ENCODE assay signal across 11 cellular contexts in the genomic region with DNA sequence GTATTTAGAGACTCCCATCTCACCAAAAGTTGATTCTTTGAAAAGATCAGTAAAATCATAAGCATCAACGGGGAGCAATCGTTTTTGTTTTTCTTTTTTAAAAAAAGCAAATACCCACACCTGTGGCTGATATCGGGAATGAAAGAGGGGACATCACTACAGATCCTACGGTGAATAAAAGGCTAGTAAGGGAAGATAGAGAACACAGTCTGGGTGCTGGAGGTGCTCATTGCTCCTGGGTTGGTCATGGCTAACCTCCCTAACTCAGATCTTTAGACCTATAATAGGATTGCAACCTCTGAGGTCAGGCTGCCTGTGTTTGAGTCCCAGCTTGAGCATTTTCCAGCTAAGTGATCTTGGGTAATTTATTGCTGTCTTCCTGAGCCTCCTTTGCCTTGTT. TPM values are rescaled to one million over a fixed set of nuclear protein-coding genes. Genes with fewer than 3 reads are reported as not detected.
A peak's percentile ranks its signal among the peaks of the same experiment; 100 is the strongest.
DNase-seq lines count a peak whose midpoint lies in the region; ATAC-seq and TF ChIP-seq lines count a peak whose summit lies in the region.
"Had no signal": no experiment of that assay in that cellular context is flagged by ENCODE, and none has a peak within 500 bp of the region (broad histone marks: within the 10 kb centered on the region; RNA-seq: fewer than 3 reads in every experiment).

No MANE protein-coding gene starts in this region.

- H3K36me3 Mint-ChIP-seq in endodermal cell (ENCODE audit: low read depth) (peaks cover 5% of the 10 kb centered on the region), natural killer cell (no peaks in the 10 kb centered on the region)
- no peaks in the 10 kb centered on the region for H3K36me3 Mint-ChIP-seq in activated CD4-positive, alpha-beta memory T cell treated with anti-CD3 and anti-CD28 coated beads for 36 hours
- H3K36me3 Mint-ChIP-seq in stimulated activated memory B cell treated with anti-CD40 and anti-IgM and Interleukin-4, amounts not matched to agents 10 μg/mL and 1 μg/mL and 100 μg/mL, for 72 hours = peaks cover 6% of the 10 kb centered on the region

- POLR2A ChIA-PET in activated CD4-positive, alpha-beta memory T cell treated with anti-CD3 and anti-CD28 coated beads for 36 hours (lab: Charles Lee) = no interaction called here

- H3K4me3 ChIP-seq in left ventricle myocardium inferior (peak overlapping the region; percentile 76), endodermal cell (ENCODE audit: low read length) (peak overlapping the region; percentile 64), muscle layer of colon (ENCODE audit: low read depth in 1 of 2, low read length in 2 of 2) (peak overlapping the region; percentile 79 to 94), vagina (peak overlapping the region; percentile 71 to 81)

- H3K9me3 ChIP-seq in left ventricle myocardium inferior (replicated peaks) = peaks cover 6% of the 10 kb centered on the region
- H3K9me3 ChIP-seq in endodermal cell (ENCODE audit: control insufficient read depth, low read length) = peaks cover 10% of the 10 kb centered on the region
- no peaks in the 10 kb centered on the region for H3K9me3 ChIP-seq in muscle layer of colon (ENCODE audit: low read length)
- no peaks in the 10 kb centered on the region for H3K9me3 ChIP-seq in vagina

- TF ChIP-seq POLR2A in vagina (IDR thresholded peaks at IDR 0.05) = no peak

- no peak overlapping the region for H3K9ac ChIP-seq in endodermal cell (ENCODE audit: extremely low read depth, low read length, poor library complexity, severe bottlenecking)
- peak overlapping the region; percentile 92 for H3K9ac ChIP-seq in muscle layer of colon (ENCODE audit: low read length)

- peaks cover 22% of the 10 kb centered on the region for H3K36me3 ChIP-seq in left ventricle myocardium inferior
- H3K36me3 ChIP-seq in endodermal cell (ENCODE audit: control insufficient read depth, insufficient read depth, low read length) = no peaks in the 10 kb centered on the region
- H3K36me3 ChIP-seq in muscle layer of colon (ENCODE audit: insufficient read depth, low read length) = peaks cover 9% of the 10 kb centered on the region
- peaks cover 0 to 13% of the 10 kb centered on the region in 2 donors for H3K36me3 ChIP-seq in vagina

- ATAC-seq in left cardiac atrium (no peak), natural killer cell (no peak)
- no peak for ATAC-seq in stimulated activated memory B cell treated with anti-CD40 and anti-IgM and Interleukin-4, amounts not matched to agents 10 μg/mL and 1 μg/mL and 100 μg/mL, for 72 hours

- peaks cover 61% of the 10 kb centered on the region for H3K4me1 ChIP-seq in left ventricle myocardium inferior
- H3K4me1 ChIP-seq in endodermal cell (ENCODE audit: control insufficient read depth, insufficient read depth, low read length) = no peaks in the 10 kb centered on the region
- H3K4me1 ChIP-seq in muscle layer of colon (ENCODE audit: insufficient read depth, low read length) = peaks cover 46% of the 10 kb centered on the region
- H3K4me1 ChIP-seq in vagina = peaks cover 54% of the 10 kb centered on the region

- H3K4me1 Mint-ChIP-seq in endodermal cell (peaks cover 7% of the 10 kb centered on the region), natural killer cell (peaks cover 0 to 6% of the 10 kb centered on the region in 2 donors)
- H3K4me1 Mint-ChIP-seq in activated CD4-positive, alpha-beta memory T cell treated with anti-CD3 and anti-CD28 coated beads for 36 hours (ENCODE audit: low read depth) = no peaks in the 10 kb centered on the region
- no peaks in the 10 kb centered on the region for H3K4me1 Mint-ChIP-seq in stimulated activated memory B cell treated with anti-CD40 and anti-IgM and Interleukin-4, amounts not matched to agents 10 μg/mL and 1 μg/mL and 100 μg/mL, for 72 hours

- H3K27ac Mint-ChIP-seq in endodermal cell = no peak overlapping the region
- no peak overlapping the region for H3K27ac Mint-ChIP-seq in natural killer cell
- no peak overlapping the region for H3K27ac Mint-ChIP-seq in activated CD4-positive, alpha-beta memory T cell treated with anti-CD3 and anti-CD28 coated beads for 36 hours
- no peak overlapping the region for H3K27ac Mint-ChIP-seq in stimulated activated memory B cell treated with anti-CD40 and anti-IgM and Interleukin-4, amounts not matched to agents 10 μg/mL and 1 μg/mL and 100 μg/mL, for 72 hours
- H3K27ac Mint-ChIP-seq: dendritic cell treated with granulocyte-macrophage colony-stimulating factor and Interleukin-4, amounts not matched to agents 40 ng/mL and 50 ng/mL, for 4 days had no signal

- H3K27me3 ChIP-seq in left ventricle myocardium inferior (ENCODE audit: low read depth) = peaks cover 24% of the 10 kb centered on the region
- no peaks in the 10 kb centered on the region for H3K27me3 ChIP-seq in endodermal cell (ENCODE audit: control insufficient read depth, insufficient read depth, low read length, poor library complexity, severe bottlenecking)
- H3K27me3 ChIP-seq in muscle layer of colon (ENCODE audit: control insufficient read depth in 1 of 2, insufficient read depth in 2 of 2, low read length in 2 of 2) = no peaks in the 10 kb centered on the region
- no peaks in the 10 kb centered on the region for H3K27me3 ChIP-seq in vagina

- H3K9me3 Mint-ChIP-seq in endodermal cell (peaks cover 22% of the 10 kb centered on the region), natural killer cell (no peaks in the 10 kb centered on the region)
- peaks cover 3% of the 10 kb centered on the region for H3K9me3 Mint-ChIP-seq in activated CD4-positive, alpha-beta memory T cell treated with anti-CD3 and anti-CD28 coated beads for 36 hours
- peaks cover 7% of the 10 kb centered on the region for H3K9me3 Mint-ChIP-seq in stimulated activated memory B cell treated with anti-CD40 and anti-IgM and Interleukin-4, amounts not matched to agents 10 μg/mL and 1 μg/mL and 100 μg/mL, for 72 hours
- H3K9me3 Mint-ChIP-seq: dendritic cell treated with granulocyte-macrophage colony-stimulating factor and Interleukin-4, amounts not matched to agents 40 ng/mL and 50 ng/mL, for 4 days had no signal

- intact Hi-C loops in left ventricle myocardium inferior (cut with micrococcal nuclease) (no loop called here), left cardiac atrium (cut with DNase I) (no loop called here), vagina (cut with DNase I) (loop anchor here (10.0 kb wide), 1 partner anchor 70 kb away; no protein-coding TSS in a partner anchor), natural killer cell (cut with micrococcal nuclease) (no loop called here)
- intact Hi-C loops in activated CD4-positive, alpha-beta memory T cell treated with anti-CD3 and anti-CD28 coated beads for 36 hours (cut with micrococcal nuclease) = no loop called here

- CTCF ChIA-PET in activated CD4-positive, alpha-beta memory T cell treated with anti-CD3 and anti-CD28 coated beads for 36 hours (lab: Charles Lee) = interaction anchor here (0.9 to 13.9 kb wide), 7 partner anchors 10 to 279 kb away, joined by 4 to 193 read pairs (median 26); partner anchors contain the start of gene NOP53

- DNase-seq in left ventricle myocardium inferior (no peak), left cardiac atrium (no peak), endodermal cell (no peak), vagina (ENCODE audit: extremely low spot score in 2 of 2) (no peak), natural killer cell (no peak)
- no peak for DNase-seq in activated CD4-positive, alpha-beta memory T cell treated with anti-CD3 and anti-CD28 coated beads for 36 hours
- DNase-seq: NCI-H510A, T-helper 2 cell had no signal

- H3K4me3 Mint-ChIP-seq in endodermal cell = peak overlapping the region; percentile 50
- H3K4me3 Mint-ChIP-seq in natural killer cell = no peak overlapping the region
- no peak overlapping the region for H3K4me3 Mint-ChIP-seq in activated CD4-positive, alpha-beta memory T cell treated with anti-CD3 and anti-CD28 coated beads for 36 hours
- H3K4me3 Mint-ChIP-seq in stimulated activated memory B cell treated with anti-CD40 and anti-IgM and Interleukin-4, amounts not matched to agents 10 μg/mL and 1 μg/mL and 100 μg/mL, for 72 hours = no peak overlapping the region

- H3K27ac ChIP-seq in left ventricle myocardium inferior (replicated peaks) (peak overlapping the region; percentile 94), endodermal cell (ENCODE audit: low read depth, low read length) (no peak overlapping the region), muscle layer of colon (ENCODE audit: low read depth, low read length) (peak overlapping the region; percentile 68), vagina (peak overlapping the region; percentile 97)

- TF ChIP-seq CTCF in left ventricle myocardium inferior (IDR thresholded peaks at IDR 0.05; ENCODE audit: borderline replicate concordance) (no peak), endodermal cell (conservative IDR thresholded peaks at IDR 0.05) (no peak), vagina (IDR thresholded peaks at IDR 0.05) (no peak), natural killer cell (IDR thresholded peaks at IDR 0.05) (no peak)

- H3K27me3 Mint-ChIP-seq in endodermal cell (ENCODE audit: insufficient read depth) (peaks cover 29% of the 10 kb centered on the region), natural killer cell (ENCODE audit: low read depth in 2 of 2) (peaks cover 24 to 27% of the 10 kb centered on the region in 2 donors)
- peaks cover 26% of the 10 kb centered on the region for H3K27me3 Mint-ChIP-seq in activated CD4-positive, alpha-beta memory T cell treated with anti-CD3 and anti-CD28 coated beads for 36 hours
- H3K27me3 Mint-ChIP-seq in stimulated activated memory B cell treated with anti-CD40 and anti-IgM and Interleukin-4, amounts not matched to agents 10 μg/mL and 1 μg/mL and 100 μg/mL, for 72 hours = peaks cover 74% of the 10 kb centered on the region

- 93% methylated on average over 4 of the region's 4 CpGs; no CpG with 5 or more reads in 1 of the 2 experiments for WGBS in endodermal cell (ENCODE audit: insufficient coverage in 1 of 2, insufficient read length in 1 of 2), 2 experiments

RNA-seq across cellular contexts. Expression of gene EHD2, which starts 1.1 kb away (rescaled TPM):
- total RNA-seq in left ventricle myocardium inferior (48.2 TPM), left cardiac atrium (10 to 100 TPM; 91.1 to 98.8 TPM), endodermal cell (1 to 10 TPM; 5.5 to 8.4 TPM), vagina (125 TPM), natural killer cell (under 1 TPM; 0.09 to 0.40 (median 0.12) TPM)
- polyA plus RNA-seq in endodermal cell (2013, experiment 1 of 2) = 4.3 TPM
- polyA plus RNA-seq in endodermal cell (2013, experiment 2 of 2) = 3.7 TPM
- total RNA-seq in activated CD4-positive, alpha-beta memory T cell treated with anti-CD3 and anti-CD28 coated beads for 36 hours = 1 to 10 TPM in 1 of 2 experiments, under 1 TPM in 1; 0.81 to 1.6 TPM

RNA-seq across cellular contexts. Expression of gene NOP53, which starts 31.0 kb away (rescaled TPM):
- total RNA-seq in left ventricle myocardium inferior (169 TPM), left cardiac atrium (100 to 1,000 TPM; 172 to 184 TPM), endodermal cell (100 to 1,000 TPM; 190 to 258 TPM), vagina (517 TPM), natural killer cell (100 to 1,000 TPM; 416 to 445 (median 428) TPM)
- polyA plus RNA-seq in endodermal cell (2013, experiment 1 of 2) = 259 TPM
- 234 TPM for polyA plus RNA-seq in endodermal cell (2013, experiment 2 of 2)
- total RNA-seq in activated CD4-positive, alpha-beta memory T cell treated with anti-CD3 and anti-CD28 coated beads for 36 hours = 100 to 1,000 TPM; 259 to 268 TPM
